In the genomic region with DNA sequence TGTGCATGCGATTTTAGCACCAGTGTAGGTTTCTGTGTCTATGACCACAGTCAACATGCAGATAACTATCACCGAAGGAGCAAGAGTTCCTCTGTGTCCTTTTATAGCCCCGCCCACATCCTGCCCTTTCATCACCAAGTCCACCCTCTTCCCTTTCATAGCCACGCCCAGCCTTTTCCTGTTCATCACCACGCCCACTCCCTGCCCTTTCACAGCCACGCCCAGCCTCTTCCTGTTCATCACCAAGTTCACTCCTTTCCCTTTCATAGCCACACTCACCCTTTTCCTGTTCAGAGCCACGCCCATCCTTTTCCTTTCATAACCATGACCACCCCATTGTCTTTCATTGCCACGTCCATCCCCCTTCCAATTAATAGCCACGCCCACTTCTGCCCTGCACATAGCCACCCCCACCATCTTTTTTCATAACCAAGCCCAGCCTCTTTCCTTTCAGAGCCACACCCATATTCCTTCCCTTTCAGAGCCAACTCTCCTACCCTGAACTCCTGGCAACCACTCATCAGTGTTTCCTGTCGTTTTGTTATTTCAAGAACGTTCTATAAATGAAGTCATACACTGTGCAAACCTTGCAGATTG, we compare ENCODE assay signal across 8 cellular contexts.
A peak's percentile ranks its signal among the peaks of the same experiment; 100 is the strongest.
DNase-seq lines count a peak whose midpoint lies in the region; ATAC-seq and TF ChIP-seq lines count a peak whose summit lies in the region.

No MANE protein-coding gene starts in this region.

- WGBS in heart left ventricle, 4 donors: 52 to 59% (median 56%) methylated on average over 11 of the region's 11 CpGs

- peak overlapping the region; percentile 59 to 93 (median 75) for H3K27ac ChIP-seq in heart left ventricle

- H3K9me3 Mint-ChIP-seq in activated T-cell treated with anti-CD3 and anti-CD28 coated beads, Interleukin-2, amount 50 U/mL, for 4 hours: peaks cover 10% of the 10 kb centered on the region

- H3K4me1 ChIP-seq in heart left ventricle: peaks cover 0 to 21% (median 11%) of the 10 kb centered on the region in 12 donors

- DNase-seq in NCI-H748 (lab: John Stamatoyannopoulos, UW; ENCODE audit: unreplicated experiment) (peak; percentile 99), heart left ventricle (peak; percentile 82 to 91 (median 88)), NCI-H1105 treated with DMSO at 0.1 percent for 48 hours (lab: John Stamatoyannopoulos, UW) (no peak), cerebellar cortex (ENCODE audit: low spot score) (no peak), NCI-H1105 (lab: John Stamatoyannopoulos, UW) (no peak)
- DNase-seq in activated T-cell treated with anti-CD3 and anti-CD28 coated beads, Interleukin-2, amount 50 U/mL, for 4 hours: peak; percentile 26
- peak; percentile 13 for DNase-seq in stimulated activated CD8-positive, alpha-beta memory T cell treated with anti-CD3 and anti-CD28 coated beads, Interleukin-12 subunit alpha, Interleukin-12 subunit beta, amount 100 ng/mL, for 4 hours (ENCODE audit: low read depth)

- TF ChIP-seq CTCF in heart left ventricle (IDR thresholded peaks at IDR 0.05): no peak

- H3K9me3 ChIP-seq in heart left ventricle: no peaks in the 10 kb centered on the region

- peak overlapping the region in 3 of 12 donors; percentile 6 to 30 (median 28) for H3K4me3 ChIP-seq in heart left ventricle

- TF ChIP-seq POLR2A in heart left ventricle (IDR thresholded peaks at IDR 0.05): no peak

- intact Hi-C loops in heart left ventricle (cut with DNase I): loop anchor here in 2 of 10 donors (1.0 to 2.0 kb wide), 3 partner anchors 42 to 50 kb away; no protein-coding TSS in a partner anchor

- no peak overlapping the region for H3K4me3 Mint-ChIP-seq in activated T-cell treated with anti-CD3 and anti-CD28 coated beads, Interleukin-2, amount 50 U/mL, for 4 hours

- peaks cover 22% of the 10 kb centered on the region for H3K4me1 Mint-ChIP-seq in activated T-cell treated with anti-CD3 and anti-CD28 coated beads, Interleukin-2, amount 50 U/mL, for 4 hours (ENCODE audit: low read depth)

- H3K27me3 ChIP-seq in heart left ventricle: no peaks in the 10 kb centered on the region

- ATAC-seq in GM21786 (IDR thresholded peaks at IDR 0.05; ENCODE audit: unreplicated experiment) (peak; percentile 66), heart left ventricle (peak; percentile 91 to 96 (median 94))
- ATAC-seq in activated T-cell treated with anti-CD3 and anti-CD28 coated beads, Interleukin-2, amount 50 U/mL, for 4 hours: peak; percentile 89 to 93

- H3K36me3 ChIP-seq in heart left ventricle: no peaks in the 10 kb centered on the region

- H3K27me3 Mint-ChIP-seq in activated T-cell treated with anti-CD3 and anti-CD28 coated beads, Interleukin-2, amount 50 U/mL, for 4 hours (ENCODE audit: low read depth): no peaks in the 10 kb centered on the region

- no peaks in the 10 kb centered on the region for H3K36me3 Mint-ChIP-seq in activated T-cell treated with anti-CD3 and anti-CD28 coated beads, Interleukin-2, amount 50 U/mL, for 4 hours (ENCODE audit: insufficient read depth)

Comparison
In these comparisons a context has a peak if more than half of its experiments do, and no peak if none do; other contexts are left out.
1. DNase-seq: peak in NCI-H748 (single experiment), activated T-cell treated with anti-CD3 and anti-CD28 coated beads, Interleukin-2, amount 50 U/mL, for 4 hours (single experiment), heart left ventricle (5 of 5) and stimulated activated CD8-positive, alpha-beta memory T cell treated with anti-CD3 and anti-CD28 coated beads, Interleukin-12 subunit alpha, Interleukin-12 subunit beta, amount 100 ng/mL, for 4 hours (single experiment); none in NCI-H1105 treated with DMSO at 0.1 percent for 48 hours (single experiment), cerebellar cortex (single experiment) and NCI-H1105 (single experiment).
2. Peak in every context shown above with its lines, with median percentiles within 50 percentile points of each other: ATAC-seq.